Comparison of ENCODE assay signal across 8 cellular contexts in genomic region chr12:109824731-109825130, GRCh38. TPM values are rescaled to one million over a fixed set of nuclear protein-coding genes. Genes with fewer than 3 reads are reported as not detected.
"Had no signal": no experiment of that assay in that cellular context is flagged by ENCODE, and none has a peak within 500 bp of the region (broad histone marks: within the 10 kb centered on the region; RNA-seq: fewer than 3 reads in every experiment).

No MANE protein-coding gene starts in this region.

- H3K4me2 ChIP-seq: KMS-11 had no signal

- H3K9ac ChIP-seq: KMS-11 had no signal

- FAIRE-seq: HTR-8/SVneo had no signal

- H3K9me3 Mint-ChIP-seq: IgD-negative memory B cell had no signal

- DNase-seq: IMR-90, KBM-7, KG1 had no signal

- H3K27ac Mint-ChIP-seq: IgD-negative memory B cell had no signal

- H3K36me3 Mint-ChIP-seq: IgD-negative memory B cell had no signal

- H3K4me3 Mint-ChIP-seq: IgD-negative memory B cell had no signal

- H3K27ac ChIP-seq: HL-60, KMS-11 had no signal

RNA-seq across cellular contexts. Expression of gene TRPV4, which starts 8.5 kb away (rescaled TPM):
- total RNA-seq: HT-29 had no signal
- polyA plus RNA-seq: IgD-negative memory B cell had no signal
